ENCODE assay signal across 1 cellular context in the genomic region with DNA sequence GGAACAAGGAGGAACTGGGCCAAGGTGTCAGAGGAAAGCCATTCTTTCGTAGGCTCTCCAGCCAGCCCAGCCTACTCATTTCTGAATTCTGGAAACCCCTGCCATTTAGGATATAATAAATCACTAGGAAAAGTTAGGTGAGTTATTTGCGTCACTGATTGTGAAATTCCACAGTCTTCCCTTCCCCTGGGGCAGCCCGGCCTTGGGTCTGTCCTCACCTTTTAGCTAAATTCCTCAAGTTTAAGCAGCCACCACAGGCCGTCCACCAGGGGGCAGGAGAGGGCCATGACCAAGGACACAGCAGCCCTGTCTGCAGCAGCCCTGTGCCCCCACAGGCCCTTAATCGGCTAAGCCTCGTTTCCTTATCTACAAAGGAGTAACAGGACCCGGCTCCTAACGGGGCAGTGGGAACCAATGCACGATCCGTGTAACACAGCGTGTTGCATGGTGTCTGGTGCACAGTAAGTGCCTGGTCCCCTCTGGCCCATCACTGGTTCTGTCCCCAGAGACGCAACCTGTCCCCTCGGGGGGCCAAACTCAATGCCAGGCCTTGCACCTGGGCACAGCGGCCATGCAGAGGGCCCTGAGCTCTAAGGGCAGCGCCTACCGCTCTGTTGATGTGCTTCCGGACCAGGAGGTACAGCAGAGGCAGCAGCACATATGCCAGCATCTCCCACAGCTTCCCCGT.
TF ChIP-seq lines count a peak whose summit lies in the region.

No MANE protein-coding gene starts in this region.

TF ChIP-seq in GM12878, 131 proteins besides CTCF, POLR2A, EP300 and RAD21 (continued from another document and continues in another):
- TF ChIP-seq, protein P1, sequence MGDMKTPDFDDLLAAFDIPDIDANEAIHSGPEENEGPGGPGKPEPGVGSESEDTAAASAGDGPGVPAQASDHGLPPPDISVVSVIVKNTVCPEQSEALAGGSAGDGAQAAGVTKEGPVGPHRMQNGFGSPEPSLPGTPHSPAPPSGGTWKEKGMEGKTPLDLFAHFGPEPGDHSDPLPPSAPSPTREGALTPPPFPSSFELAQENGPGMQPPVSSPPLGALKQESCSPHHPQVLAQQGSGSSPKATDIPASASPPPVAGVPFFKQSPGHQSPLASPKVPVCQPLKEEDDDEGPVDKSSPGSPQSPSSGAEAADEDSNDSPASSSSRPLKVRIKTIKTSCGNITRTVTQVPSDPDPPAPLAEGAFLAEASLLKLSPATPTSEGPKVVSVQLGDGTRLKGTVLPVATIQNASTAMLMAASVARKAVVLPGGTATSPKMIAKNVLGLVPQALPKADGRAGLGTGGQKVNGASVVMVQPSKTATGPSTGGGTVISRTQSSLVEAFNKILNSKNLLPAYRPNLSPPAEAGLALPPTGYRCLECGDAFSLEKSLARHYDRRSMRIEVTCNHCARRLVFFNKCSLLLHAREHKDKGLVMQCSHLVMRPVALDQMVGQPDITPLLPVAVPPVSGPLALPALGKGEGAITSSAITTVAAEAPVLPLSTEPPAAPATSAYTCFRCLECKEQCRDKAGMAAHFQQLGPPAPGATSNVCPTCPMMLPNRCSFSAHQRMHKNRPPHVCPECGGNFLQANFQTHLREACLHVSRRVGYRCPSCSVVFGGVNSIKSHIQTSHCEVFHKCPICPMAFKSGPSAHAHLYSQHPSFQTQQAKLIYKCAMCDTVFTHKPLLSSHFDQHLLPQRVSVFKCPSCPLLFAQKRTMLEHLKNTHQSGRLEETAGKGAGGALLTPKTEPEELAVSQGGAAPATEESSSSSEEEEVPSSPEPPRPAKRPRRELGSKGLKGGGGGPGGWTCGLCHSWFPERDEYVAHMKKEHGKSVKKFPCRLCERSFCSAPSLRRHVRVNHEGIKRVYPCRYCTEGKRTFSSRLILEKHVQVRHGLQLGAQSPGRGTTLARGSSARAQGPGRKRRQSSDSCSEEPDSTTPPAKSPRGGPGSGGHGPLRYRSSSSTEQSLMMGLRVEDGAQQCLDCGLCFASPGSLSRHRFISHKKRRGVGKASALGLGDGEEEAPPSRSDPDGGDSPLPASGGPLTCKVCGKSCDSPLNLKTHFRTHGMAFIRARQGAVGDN (IDR thresholded peaks at IDR 0.05) = no peak
- TF ChIP-seq ZNF217 (IDR thresholded peaks at IDR 0.05) = no peak
- no peak for TF ChIP-seq EED (IDR thresholded peaks at IDR 0.05; ENCODE audit: low read depth)
- TF ChIP-seq, protein P2, sequence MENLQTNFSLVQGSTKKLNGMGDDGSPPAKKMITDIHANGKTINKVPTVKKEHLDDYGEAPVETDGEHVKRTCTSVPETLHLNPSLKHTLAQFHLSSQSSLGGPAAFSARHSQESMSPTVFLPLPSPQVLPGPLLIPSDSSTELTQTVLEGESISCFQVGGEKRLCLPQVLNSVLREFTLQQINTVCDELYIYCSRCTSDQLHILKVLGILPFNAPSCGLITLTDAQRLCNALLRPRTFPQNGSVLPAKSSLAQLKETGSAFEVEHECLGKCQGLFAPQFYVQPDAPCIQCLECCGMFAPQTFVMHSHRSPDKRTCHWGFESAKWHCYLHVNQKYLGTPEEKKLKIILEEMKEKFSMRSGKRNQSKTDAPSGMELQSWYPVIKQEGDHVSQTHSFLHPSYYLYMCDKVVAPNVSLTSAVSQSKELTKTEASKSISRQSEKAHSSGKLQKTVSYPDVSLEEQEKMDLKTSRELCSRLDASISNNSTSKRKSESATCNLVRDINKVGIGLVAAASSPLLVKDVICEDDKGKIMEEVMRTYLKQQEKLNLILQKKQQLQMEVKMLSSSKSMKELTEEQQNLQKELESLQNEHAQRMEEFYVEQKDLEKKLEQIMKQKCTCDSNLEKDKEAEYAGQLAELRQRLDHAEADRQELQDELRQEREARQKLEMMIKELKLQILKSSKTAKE (IDR thresholded peaks at IDR 0.05; ENCODE audit: low read depth, poor library complexity, severe bottlenecking) = no peak
- no peak for TF ChIP-seq TCF12 (IDR thresholded peaks at IDR 0.05; ENCODE audit: low read depth, low read length)
- TF ChIP-seq MTA2 (IDR thresholded peaks at IDR 0.05; ENCODE audit: low read depth) = no peak
- TF ChIP-seq FOXM1 (IDR thresholded peaks at IDR 0.05; ENCODE audit: low read depth, low read length) = peak; percentile 40; the same call in 1 of the 2 replicates
- TF ChIP-seq, protein P3, sequence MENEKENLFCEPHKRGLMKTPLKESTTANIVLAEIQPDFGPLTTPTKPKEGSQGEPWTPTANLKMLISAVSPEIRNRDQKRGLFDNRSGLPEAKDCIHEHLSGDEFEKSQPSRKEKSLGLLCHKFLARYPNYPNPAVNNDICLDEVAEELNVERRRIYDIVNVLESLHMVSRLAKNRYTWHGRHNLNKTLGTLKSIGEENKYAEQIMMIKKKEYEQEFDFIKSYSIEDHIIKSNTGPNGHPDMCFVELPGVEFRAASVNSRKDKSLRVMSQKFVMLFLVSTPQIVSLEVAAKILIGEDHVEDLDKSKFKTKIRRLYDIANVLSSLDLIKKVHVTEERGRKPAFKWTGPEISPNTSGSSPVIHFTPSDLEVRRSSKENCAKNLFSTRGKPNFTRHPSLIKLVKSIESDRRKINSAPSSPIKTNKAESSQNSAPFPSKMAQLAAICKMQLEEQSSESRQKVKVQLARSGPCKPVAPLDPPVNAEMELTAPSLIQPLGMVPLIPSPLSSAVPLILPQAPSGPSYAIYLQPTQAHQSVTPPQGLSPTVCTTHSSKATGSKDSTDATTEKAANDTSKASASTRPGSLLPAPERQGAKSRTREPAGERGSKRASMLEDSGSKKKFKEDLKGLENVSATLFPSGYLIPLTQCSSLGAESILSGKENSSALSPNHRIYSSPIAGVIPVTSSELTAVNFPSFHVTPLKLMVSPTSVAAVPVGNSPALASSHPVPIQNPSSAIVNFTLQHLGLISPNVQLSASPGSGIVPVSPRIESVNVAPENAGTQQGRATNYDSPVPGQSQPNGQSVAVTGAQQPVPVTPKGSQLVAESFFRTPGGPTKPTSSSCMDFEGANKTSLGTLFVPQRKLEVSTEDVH (IDR thresholded peaks at IDR 0.05; ENCODE audit: low read depth, partially characterized antibody) = no peak
- TF ChIP-seq RB1 (IDR thresholded peaks at IDR 0.05; ENCODE audit: borderline replicate concordance) = peak; percentile 47; the same call in 1 of the 2 replicates
- TF ChIP-seq IKZF1 (conservative IDR thresholded peaks at IDR 0.05) = peak; percentile 33; the same call in 1 of the 2 replicates
- no peak for TF ChIP-seq ZNF207 (IDR thresholded peaks at IDR 0.05; ENCODE audit: borderline replicate concordance)
- TF ChIP-seq NFYA (IDR thresholded peaks at IDR 0.05; ENCODE audit: borderline replicate concordance, low read depth, low read length) = no peak
- peak in 1 of 2 experiments; percentile 23; a peak in 2 of 4 replicates for TF ChIP-seq BHLHE40 (IDR thresholded peaks at IDR 0.05; ENCODE audit: borderline replicate concordance in 1 of 2, low read depth in 2 of 2, low read length in 1 of 2)
- TF ChIP-seq, protein P4, sequence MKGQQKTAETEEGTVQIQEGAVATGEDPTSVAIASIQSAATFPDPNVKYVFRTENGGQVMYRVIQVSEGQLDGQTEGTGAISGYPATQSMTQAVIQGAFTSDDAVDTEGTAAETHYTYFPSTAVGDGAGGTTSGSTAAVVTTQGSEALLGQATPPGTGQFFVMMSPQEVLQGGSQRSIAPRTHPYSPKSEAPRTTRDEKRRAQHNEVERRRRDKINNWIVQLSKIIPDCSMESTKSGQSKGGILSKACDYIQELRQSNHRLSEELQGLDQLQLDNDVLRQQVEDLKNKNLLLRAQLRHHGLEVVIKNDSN (IDR thresholded peaks at IDR 0.05; ENCODE audit: borderline replicate concordance, extremely low read length, insufficient read depth, low read depth, low read length) = no peak
- no peak for TF ChIP-seq EGR1 (IDR thresholded peaks at IDR 0.05; ENCODE audit: borderline replicate concordance in 1 of 2, low read depth in 2 of 2, low read length in 2 of 2)
- TF ChIP-seq STAT1 (conservative IDR thresholded peaks at IDR 0.05) = no peak
- no peak for TF ChIP-seq NR2C1 (IDR thresholded peaks at IDR 0.05)
- TF ChIP-seq, protein P5, sequence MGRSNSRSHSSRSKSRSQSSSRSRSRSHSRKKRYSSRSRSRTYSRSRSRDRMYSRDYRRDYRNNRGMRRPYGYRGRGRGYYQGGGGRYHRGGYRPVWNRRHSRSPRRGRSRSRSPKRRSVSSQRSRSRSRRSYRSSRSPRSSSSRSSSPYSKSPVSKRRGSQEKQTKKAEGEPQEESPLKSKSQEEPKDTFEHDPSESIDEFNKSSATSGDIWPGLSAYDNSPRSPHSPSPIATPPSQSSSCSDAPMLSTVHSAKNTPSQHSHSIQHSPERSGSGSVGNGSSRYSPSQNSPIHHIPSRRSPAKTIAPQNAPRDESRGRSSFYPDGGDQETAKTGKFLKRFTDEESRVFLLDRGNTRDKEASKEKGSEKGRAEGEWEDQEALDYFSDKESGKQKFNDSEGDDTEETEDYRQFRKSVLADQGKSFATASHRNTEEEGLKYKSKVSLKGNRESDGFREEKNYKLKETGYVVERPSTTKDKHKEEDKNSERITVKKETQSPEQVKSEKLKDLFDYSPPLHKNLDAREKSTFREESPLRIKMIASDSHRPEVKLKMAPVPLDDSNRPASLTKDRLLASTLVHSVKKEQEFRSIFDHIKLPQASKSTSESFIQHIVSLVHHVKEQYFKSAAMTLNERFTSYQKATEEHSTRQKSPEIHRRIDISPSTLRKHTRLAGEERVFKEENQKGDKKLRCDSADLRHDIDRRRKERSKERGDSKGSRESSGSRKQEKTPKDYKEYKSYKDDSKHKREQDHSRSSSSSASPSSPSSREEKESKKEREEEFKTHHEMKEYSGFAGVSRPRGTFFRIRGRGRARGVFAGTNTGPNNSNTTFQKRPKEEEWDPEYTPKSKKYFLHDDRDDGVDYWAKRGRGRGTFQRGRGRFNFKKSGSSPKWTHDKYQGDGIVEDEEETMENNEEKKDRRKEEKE (IDR thresholded peaks at IDR 0.05) = no peak
- no peak for TF ChIP-seq FOXK2 (IDR thresholded peaks at IDR 0.05)
- TF ChIP-seq ZNF24 (IDR thresholded peaks at IDR 0.05) = no peak
- no peak for TF ChIP-seq CREM (IDR thresholded peaks at IDR 0.05; ENCODE audit: low read depth)
- no peak for TF ChIP-seq CBX5 (IDR thresholded peaks at IDR 0.05; ENCODE audit: low read depth)
- no peak for TF ChIP-seq CHD1 (IDR thresholded peaks at IDR 0.05; ENCODE audit: low read depth, low read length)
- 0 out of 4 replicates have a peak, but pooled peaks of 1 of the 2 experiments have one; percentile 14 for TF ChIP-seq IKZF2 (IDR thresholded peaks at IDR 0.05)
- TF ChIP-seq HDAC2 (IDR thresholded peaks at IDR 0.05) = no peak
- TF ChIP-seq MYC (IDR thresholded peaks at IDR 0.05; ENCODE audit: insufficient read depth, insufficient read length, insufficient replicate concordance, low read length, severe bottlenecking) = no peak
- TF ChIP-seq MEF2A (IDR thresholded peaks at IDR 0.05; ENCODE audit: insufficient read depth, low read depth, low read length) = no peak
- no peak for TF ChIP-seq ASH2L (IDR thresholded peaks at IDR 0.05; ENCODE audit: borderline replicate concordance, low read depth)
- peak; percentile 67; the same call in 1 of the 2 replicates for TF ChIP-seq LARP7 (IDR thresholded peaks at IDR 0.05)
- TF ChIP-seq, protein P6, sequence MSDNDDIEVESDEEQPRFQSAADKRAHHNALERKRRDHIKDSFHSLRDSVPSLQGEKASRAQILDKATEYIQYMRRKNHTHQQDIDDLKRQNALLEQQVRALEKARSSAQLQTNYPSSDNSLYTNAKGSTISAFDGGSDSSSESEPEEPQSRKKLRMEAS (IDR thresholded peaks at IDR 0.05; ENCODE audit: low read depth, low read length) = no peak
- TF ChIP-seq, protein P7, sequence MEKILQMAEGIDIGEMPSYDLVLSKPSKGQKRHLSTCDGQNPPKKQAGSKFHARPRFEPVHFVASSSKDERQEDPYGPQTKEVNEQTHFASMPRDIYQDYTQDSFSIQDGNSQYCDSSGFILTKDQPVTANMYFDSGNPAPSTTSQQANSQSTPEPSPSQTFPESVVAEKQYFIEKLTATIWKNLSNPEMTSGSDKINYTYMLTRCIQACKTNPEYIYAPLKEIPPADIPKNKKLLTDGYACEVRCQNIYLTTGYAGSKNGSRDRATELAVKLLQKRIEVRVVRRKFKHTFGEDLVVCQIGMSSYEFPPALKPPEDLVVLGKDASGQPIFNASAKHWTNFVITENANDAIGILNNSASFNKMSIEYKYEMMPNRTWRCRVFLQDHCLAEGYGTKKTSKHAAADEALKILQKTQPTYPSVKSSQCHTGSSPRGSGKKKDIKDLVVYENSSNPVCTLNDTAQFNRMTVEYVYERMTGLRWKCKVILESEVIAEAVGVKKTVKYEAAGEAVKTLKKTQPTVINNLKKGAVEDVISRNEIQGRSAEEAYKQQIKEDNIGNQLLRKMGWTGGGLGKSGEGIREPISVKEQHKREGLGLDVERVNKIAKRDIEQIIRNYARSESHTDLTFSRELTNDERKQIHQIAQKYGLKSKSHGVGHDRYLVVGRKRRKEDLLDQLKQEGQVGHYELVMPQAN (conservative IDR thresholded peaks at IDR 0.05) = no peak
- TF ChIP-seq, protein P8, sequence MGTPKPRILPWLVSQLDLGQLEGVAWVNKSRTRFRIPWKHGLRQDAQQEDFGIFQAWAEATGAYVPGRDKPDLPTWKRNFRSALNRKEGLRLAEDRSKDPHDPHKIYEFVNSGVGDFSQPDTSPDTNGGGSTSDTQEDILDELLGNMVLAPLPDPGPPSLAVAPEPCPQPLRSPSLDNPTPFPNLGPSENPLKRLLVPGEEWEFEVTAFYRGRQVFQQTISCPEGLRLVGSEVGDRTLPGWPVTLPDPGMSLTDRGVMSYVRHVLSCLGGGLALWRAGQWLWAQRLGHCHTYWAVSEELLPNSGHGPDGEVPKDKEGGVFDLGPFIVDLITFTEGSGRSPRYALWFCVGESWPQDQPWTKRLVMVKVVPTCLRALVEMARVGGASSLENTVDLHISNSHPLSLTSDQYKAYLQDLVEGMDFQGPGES (IDR thresholded peaks at IDR 0.05) = no peak
- TF ChIP-seq RCOR1 (conservative IDR thresholded peaks at IDR 0.05; ENCODE audit: low read depth, low read length) = no peak
